ENCODE assay signal across 13 cellular contexts in the genomic region with DNA sequence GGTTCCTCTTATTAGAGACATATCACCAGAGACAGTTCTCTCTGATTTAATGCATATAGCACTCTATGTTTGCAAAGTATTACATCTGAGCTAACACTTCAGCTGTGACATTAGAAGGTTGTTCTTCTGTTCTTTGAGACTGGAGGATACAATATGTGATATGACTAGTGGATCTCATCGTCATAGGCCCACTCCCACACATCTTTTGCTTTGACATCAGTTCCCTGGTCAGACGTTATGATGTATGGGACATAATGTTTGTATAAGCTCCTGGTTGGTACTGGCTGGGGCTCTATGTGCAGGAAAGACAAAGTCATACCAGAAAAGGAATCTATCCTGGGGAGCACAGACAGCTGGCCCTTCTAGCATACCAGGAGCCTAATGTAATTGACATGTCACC. TPM values are rescaled to one million over a fixed set of nuclear protein-coding genes. Genes with fewer than 3 reads are reported as not detected.
DNase-seq lines count a peak whose midpoint lies in the region; ATAC-seq and TF ChIP-seq lines count a peak whose summit lies in the region.
"Had no signal": no experiment of that assay in that cellular context is flagged by ENCODE, and none has a peak within 500 bp of the region (broad histone marks: within the 10 kb centered on the region; RNA-seq: fewer than 3 reads in every experiment).

No MANE protein-coding gene starts in this region.

- H3K4me1 ChIP-seq in hepatocyte (ENCODE audit: insufficient read depth), result peaks cover 7% of the 10 kb centered on the region
- H3K4me1 ChIP-seq: BLaER1 treated with 17β-estradiol and CSF1 and Interleukin-3, amounts not matched to agents 10 nM and 100 nM had no signal

- no peak overlapping the region for H3K27ac Mint-ChIP-seq in activated CD4-positive, alpha-beta T cell treated with anti-CD3 and anti-CD28 coated beads for 36 hours
- H3K27ac Mint-ChIP-seq in activated CD4-positive, alpha-beta T cell treated with anti-CD3 and anti-CD28 coated beads, Interleukin-2, amount 10 ng/mL, durations not matched to agents 7 days and 5 days, result no peak overlapping the region
- H3K27ac Mint-ChIP-seq in activated T-helper 17 cell treated with anti-CD3 and anti-CD28 coated beads, Interleukin-2, amount 50 U/mL, for 72 hours, result no peak overlapping the region
- no peak overlapping the region for H3K27ac Mint-ChIP-seq in stimulated activated effector memory CD8-positive, alpha-beta T cell treated with anti-CD3 and anti-CD28 coated beads, Interleukin-12 subunit alpha, Interleukin-12 subunit beta, amount 100 ng/mL, for 72 hours
- H3K27ac Mint-ChIP-seq: B cell; CD8-positive, alpha-beta T cell had no signal

- H3K4me3 Mint-ChIP-seq in activated CD4-positive, alpha-beta T cell treated with anti-CD3 and anti-CD28 coated beads for 36 hours, result no peak overlapping the region
- no peak overlapping the region for H3K4me3 Mint-ChIP-seq in activated CD4-positive, alpha-beta T cell treated with anti-CD3 and anti-CD28 coated beads, Interleukin-2, amount 10 ng/mL, durations not matched to agents 7 days and 5 days
- H3K4me3 Mint-ChIP-seq in activated T-helper 17 cell treated with anti-CD3 and anti-CD28 coated beads, Interleukin-2, amount 50 U/mL, for 72 hours, result no peak overlapping the region
- H3K4me3 Mint-ChIP-seq in stimulated activated effector memory CD8-positive, alpha-beta T cell treated with anti-CD3 and anti-CD28 coated beads, Interleukin-12 subunit alpha, Interleukin-12 subunit beta, amount 100 ng/mL, for 72 hours, result no peak overlapping the region
- H3K4me3 Mint-ChIP-seq: B cell; CD8-positive, alpha-beta T cell; H9 had no signal

- CTCF ChIA-PET in activated CD4-positive, alpha-beta T cell treated with anti-CD3 and anti-CD28 coated beads for 36 hours (lab: Charles Lee), result interaction anchor here (0.6 to 1.8 kb wide), 2 partner anchors 32 to 41 kb away, joined by 3 read pairs; no protein-coding TSS in a partner anchor
- CTCF ChIA-PET in activated CD4-positive, alpha-beta T cell treated with anti-CD3 and anti-CD28 coated beads, Interleukin-2, amount 10 ng/mL, durations not matched to agents 7 days and 5 days (lab: Charles Lee), result interaction anchor here (1.4 kb wide), 1 partner anchor 12 kb away, joined by 4 read pairs; no protein-coding TSS in a partner anchor

- H3K27me3 ChIP-seq in hepatocyte, result no peaks in the 10 kb centered on the region
- H3K27me3 ChIP-seq: BLaER1 treated with 17β-estradiol and CSF1 and Interleukin-3, amounts not matched to agents 10 nM and 100 nM had no signal

- no peaks in the 10 kb centered on the region for H3K36me3 ChIP-seq in hepatocyte (replicated peaks; ENCODE audit: insufficient read depth, low read depth)
- H3K36me3 ChIP-seq: BLaER1 treated with 17β-estradiol and CSF1 and Interleukin-3, amounts not matched to agents 10 nM and 100 nM had no signal

- no peak overlapping the region for H2AFZ ChIP-seq in hepatocyte

- H3K4me2 ChIP-seq in hepatocyte, result no peak overlapping the region
- H3K4me2 ChIP-seq: BLaER1 treated with 17β-estradiol and CSF1 and Interleukin-3, amounts not matched to agents 10 nM and 100 nM had no signal

- H4K20me1 ChIP-seq in hepatocyte (ENCODE audit: insufficient read depth, poor library complexity, severe bottlenecking), result no peaks in the 10 kb centered on the region
- H4K20me1 ChIP-seq: BLaER1 treated with 17β-estradiol and CSF1 and Interleukin-3, amounts not matched to agents 10 nM and 100 nM had no signal

- H3K27ac ChIP-seq in hepatocyte, result peak overlapping the region; percentile 86
- H3K27ac ChIP-seq: BLaER1 treated with 17β-estradiol and CSF1 and Interleukin-3, amounts not matched to agents 10 nM and 100 nM had no signal

- no peak overlapping the region for H3K4me3 ChIP-seq in hepatocyte
- H3K4me3 ChIP-seq: BLaER1 treated with 17β-estradiol and CSF1 and Interleukin-3, amounts not matched to agents 10 nM and 100 nM had no signal

- H3K4me1 Mint-ChIP-seq in activated CD4-positive, alpha-beta T cell treated with anti-CD3 and anti-CD28 coated beads for 36 hours, result peaks cover 2% of the 10 kb centered on the region
- H3K4me1 Mint-ChIP-seq in activated CD4-positive, alpha-beta T cell treated with anti-CD3 and anti-CD28 coated beads, Interleukin-2, amount 10 ng/mL, durations not matched to agents 7 days and 5 days, result no peaks in the 10 kb centered on the region
- no peaks in the 10 kb centered on the region for H3K4me1 Mint-ChIP-seq in activated T-helper 17 cell treated with anti-CD3 and anti-CD28 coated beads, Interleukin-2, amount 50 U/mL, for 72 hours
- peaks cover 8% of the 10 kb centered on the region for H3K4me1 Mint-ChIP-seq in stimulated activated effector memory CD8-positive, alpha-beta T cell treated with anti-CD3 and anti-CD28 coated beads, Interleukin-12 subunit alpha, Interleukin-12 subunit beta, amount 100 ng/mL, for 72 hours
- H3K4me1 Mint-ChIP-seq: B cell had no signal

- no peak for TF ChIP-seq CTCF in hepatocyte (IDR thresholded peaks at IDR 0.05; ENCODE audit: poor library complexity)

- POLR2A ChIA-PET in activated CD4-positive, alpha-beta T cell treated with anti-CD3 and anti-CD28 coated beads for 36 hours (lab: Charles Lee), result no interaction called here
- POLR2A ChIA-PET in activated CD4-positive, alpha-beta T cell treated with anti-CD3 and anti-CD28 coated beads, Interleukin-2, amount 10 ng/mL, durations not matched to agents 7 days and 5 days (lab: Charles Lee), result no interaction called here

- H3K9me3 Mint-ChIP-seq in activated CD4-positive, alpha-beta T cell treated with anti-CD3 and anti-CD28 coated beads for 36 hours (ENCODE audit: low read depth), result no peaks in the 10 kb centered on the region
- no peaks in the 10 kb centered on the region for H3K9me3 Mint-ChIP-seq in activated CD4-positive, alpha-beta T cell treated with anti-CD3 and anti-CD28 coated beads, Interleukin-2, amount 10 ng/mL, durations not matched to agents 7 days and 5 days
- H3K9me3 Mint-ChIP-seq in activated T-helper 17 cell treated with anti-CD3 and anti-CD28 coated beads, Interleukin-2, amount 50 U/mL, for 72 hours, result no peaks in the 10 kb centered on the region
- no peaks in the 10 kb centered on the region for H3K9me3 Mint-ChIP-seq in stimulated activated effector memory CD8-positive, alpha-beta T cell treated with anti-CD3 and anti-CD28 coated beads, Interleukin-12 subunit alpha, Interleukin-12 subunit beta, amount 100 ng/mL, for 72 hours
- H3K9me3 Mint-ChIP-seq: CD8-positive, alpha-beta T cell; H9 had no signal

- intact Hi-C loops in activated CD4-positive, alpha-beta T cell treated with anti-CD3 and anti-CD28 coated beads for 36 hours (cut with DNase I, micrococcal nuclease), result no loop called here

- peak; percentile 49 for ATAC-seq in activated CD4-positive, alpha-beta T cell treated with anti-CD3 and anti-CD28 coated beads for 36 hours
- peak; percentile 44 for ATAC-seq in activated T-helper 17 cell treated with anti-CD3 and anti-CD28 coated beads, Interleukin-2, amount 50 U/mL, for 72 hours (replicated peaks)
- peak; percentile 57 for ATAC-seq in stimulated activated effector memory CD8-positive, alpha-beta T cell treated with anti-CD3 and anti-CD28 coated beads, Interleukin-12 subunit alpha, Interleukin-12 subunit beta, amount 100 ng/mL, for 72 hours
- no peak for ATAC-seq in GM21786 (IDR thresholded peaks at IDR 0.05; ENCODE audit: unreplicated experiment)
- ATAC-seq: CD8-positive, alpha-beta T cell had no signal

- peak; percentile 7 for DNase-seq in activated CD4-positive, alpha-beta T cell treated with anti-CD3 and anti-CD28 coated beads for 36 hours
- no peak for DNase-seq in activated CD4-positive, alpha-beta T cell treated with anti-CD3 and anti-CD28 coated beads, Interleukin-2, amount 10 ng/mL, durations not matched to agents 7 days and 5 days
- no peak for DNase-seq in hepatocyte (ENCODE audit: low spot score)
- DNase-seq in stimulated activated effector memory CD8-positive, alpha-beta T cell treated with anti-CD3 and anti-CD28 coated beads, Interleukin-12 subunit alpha, Interleukin-12 subunit beta, amount 100 ng/mL, for 72 hours (ENCODE audit: low spot score in 2 of 2), result no peak
- no peak for DNase-seq in NCI-H1105 treated with DMSO at 0.1 percent for 48 hours (lab: John Stamatoyannopoulos, UW)
- DNase-seq: Calu3; CD8-positive, alpha-beta T cell; GOT3; H9 had no signal

- no peaks in the 10 kb centered on the region for H3K9me2 ChIP-seq in hepatocyte (replicated peaks; ENCODE audit: insufficient read depth)

- H3K9me3 ChIP-seq in hepatocyte (ENCODE audit: low read depth), result no peaks in the 10 kb centered on the region

- WGBS in hepatocyte (ENCODE audit: low lambda C conversion rate, missing lambda C conversion rate), result 91% methylated on average over 2 of the region's 2 CpGs

- no peaks in the 10 kb centered on the region for H3K36me3 Mint-ChIP-seq in activated CD4-positive, alpha-beta T cell treated with anti-CD3 and anti-CD28 coated beads for 36 hours (ENCODE audit: low read depth)
- no peaks in the 10 kb centered on the region for H3K36me3 Mint-ChIP-seq in activated CD4-positive, alpha-beta T cell treated with anti-CD3 and anti-CD28 coated beads, Interleukin-2, amount 10 ng/mL, durations not matched to agents 7 days and 5 days (ENCODE audit: low read depth)
- no peaks in the 10 kb centered on the region for H3K36me3 Mint-ChIP-seq in activated T-helper 17 cell treated with anti-CD3 and anti-CD28 coated beads, Interleukin-2, amount 50 U/mL, for 72 hours (ENCODE audit: low read depth)
- H3K36me3 Mint-ChIP-seq in stimulated activated effector memory CD8-positive, alpha-beta T cell treated with anti-CD3 and anti-CD28 coated beads, Interleukin-12 subunit alpha, Interleukin-12 subunit beta, amount 100 ng/mL, for 72 hours, result no peaks in the 10 kb centered on the region
- H3K36me3 Mint-ChIP-seq: CD8-positive, alpha-beta T cell had no signal

- no peaks in the 10 kb centered on the region for H3K79me2 ChIP-seq in hepatocyte

- H3K27me3 Mint-ChIP-seq in activated CD4-positive, alpha-beta T cell treated with anti-CD3 and anti-CD28 coated beads for 36 hours, result peaks cover 9% of the 10 kb centered on the region
- peaks cover 19% of the 10 kb centered on the region for H3K27me3 Mint-ChIP-seq in activated CD4-positive, alpha-beta T cell treated with anti-CD3 and anti-CD28 coated beads, Interleukin-2, amount 10 ng/mL, durations not matched to agents 7 days and 5 days
- peaks cover 8% of the 10 kb centered on the region for H3K27me3 Mint-ChIP-seq in activated T-helper 17 cell treated with anti-CD3 and anti-CD28 coated beads, Interleukin-2, amount 50 U/mL, for 72 hours

RNA-seq across cellular contexts. Expression of a gene that starts 57.7 kb away (rescaled TPM):
- total RNA-seq in activated CD4-positive, alpha-beta T cell treated with anti-CD3 and anti-CD28 coated beads for 36 hours, result 1 to 10 TPM; 1.6 to 1.9 TPM
- 1 to 10 TPM; 2.0 to 2.2 TPM for total RNA-seq in activated CD4-positive, alpha-beta T cell treated with anti-CD3 and anti-CD28 coated beads, Interleukin-2, amount 10 ng/mL, durations not matched to agents 7 days and 5 days
- 1 to 10 TPM in 1 of 2 donors, under 1 TPM in 1; 0.98 to 1.3 TPM for total RNA-seq in activated T-helper 17 cell treated with anti-CD3 and anti-CD28 coated beads, Interleukin-2, amount 50 U/mL, for 72 hours
- total RNA-seq in hepatocyte, result 8.7 and 11.2 TPM in 2 replicates
- 4.1 TPM in 2 replicates for polyA plus RNA-seq in hepatocyte
